Comparison of ENCODE assay signal across 8 cellular contexts in the genomic region with DNA sequence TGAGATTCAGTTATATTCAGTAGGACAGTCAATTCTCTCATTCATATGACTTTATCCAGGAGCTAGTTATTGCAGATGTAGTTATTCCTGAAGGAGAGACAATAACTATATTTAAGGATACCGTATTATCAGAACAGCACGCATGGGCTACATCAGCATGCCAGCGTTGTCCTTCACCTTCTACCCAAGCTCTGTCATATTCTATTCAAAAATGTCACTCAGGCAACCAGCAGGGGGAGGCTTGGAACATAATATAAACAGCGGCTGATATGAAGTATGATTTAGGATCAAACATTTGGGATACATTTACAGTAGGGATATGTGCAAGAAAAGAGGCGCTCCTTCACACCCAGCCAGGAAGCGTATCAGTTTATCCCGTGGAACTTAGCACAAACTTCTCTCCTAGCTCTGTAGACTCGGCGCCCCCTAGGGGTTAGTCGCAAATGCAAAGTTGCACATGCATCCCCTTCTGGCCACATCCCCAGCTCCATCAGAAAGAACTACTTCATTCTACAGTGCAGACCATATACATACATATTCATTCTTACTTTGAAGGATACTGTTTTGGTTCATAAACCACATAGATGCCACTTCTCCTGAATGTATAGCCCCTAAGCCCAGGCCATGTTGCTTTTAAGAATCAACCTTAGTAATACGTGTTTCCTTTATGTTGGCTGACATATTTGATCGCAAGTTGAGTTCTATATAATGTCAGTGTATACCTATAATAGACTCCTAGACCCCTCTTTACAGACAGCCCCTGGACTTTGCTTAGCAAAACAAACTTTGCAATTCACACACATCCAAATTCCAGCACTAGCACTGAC.
DNase-seq lines count a peak whose midpoint lies in the region; ATAC-seq and TF ChIP-seq lines count a peak whose summit lies in the region.
"Had no signal": no experiment of that assay in that cellular context is flagged by ENCODE, and none has a peak within 500 bp of the region (broad histone marks: within the 10 kb centered on the region; RNA-seq: fewer than 3 reads in every experiment).

No MANE protein-coding gene starts in this region.

- ATAC-seq in GM19351 (IDR thresholded peaks at IDR 0.05; ENCODE audit: unreplicated experiment) (peak; percentile 50), left cardiac atrium (peak; percentile 38 to 53)

- no peak overlapping the region for H3K4me3 ChIP-seq in Jurkat, Clone E6-1 (ENCODE audit: low read length)
- no peak overlapping the region for H3K4me3 ChIP-seq in WERI-Rb-1 (ENCODE audit: low read depth, low read length)

- intact Hi-C loops in left cardiac atrium (cut with DNase I) = no loop called here

- no peaks in the 10 kb centered on the region for H3K9me3 ChIP-seq in WERI-Rb-1 (ENCODE audit: severe bottlenecking)

- H3K36me3 ChIP-seq in WERI-Rb-1 = no peaks in the 10 kb centered on the region

- H3K27me3 ChIP-seq in WERI-Rb-1 (ENCODE audit: insufficient read depth, low read depth, severe bottlenecking) = no peaks in the 10 kb centered on the region

- DNase-seq in Daoy (ENCODE audit: low read depth) (peak; percentile 37), WERI-Rb-1 (peak; percentile 76), left cardiac atrium (peak; percentile 53), activated gamma-delta T cell treated with Interleukin-2 at 50 U/mL for 16 hours (no peak)
- DNase-seq in Jurkat, Clone E6-1 (ENCODE audit: low read depth, low spot score) = peak; percentile 51
- DNase-seq in stimulated activated CD4-positive, alpha-beta T cell treated with anti-CD3 and anti-CD28 coated beads, Interleukin-2, amount 100 ng/mL, for 48 hours = peak; percentile 10 to 32
- DNase-seq: activated B cell treated with CpG ODN at 0.5 μM for 24 hours had no signal

- peak; percentile 85 for TF ChIP-seq CTCF in WERI-Rb-1 (IDR thresholded peaks at IDR 0.05; ENCODE audit: low read depth, low read length)

- H3K27ac ChIP-seq in WERI-Rb-1 = no peak overlapping the region
